8 cellular contexts compared by ENCODE assay signal in the genomic region with DNA sequence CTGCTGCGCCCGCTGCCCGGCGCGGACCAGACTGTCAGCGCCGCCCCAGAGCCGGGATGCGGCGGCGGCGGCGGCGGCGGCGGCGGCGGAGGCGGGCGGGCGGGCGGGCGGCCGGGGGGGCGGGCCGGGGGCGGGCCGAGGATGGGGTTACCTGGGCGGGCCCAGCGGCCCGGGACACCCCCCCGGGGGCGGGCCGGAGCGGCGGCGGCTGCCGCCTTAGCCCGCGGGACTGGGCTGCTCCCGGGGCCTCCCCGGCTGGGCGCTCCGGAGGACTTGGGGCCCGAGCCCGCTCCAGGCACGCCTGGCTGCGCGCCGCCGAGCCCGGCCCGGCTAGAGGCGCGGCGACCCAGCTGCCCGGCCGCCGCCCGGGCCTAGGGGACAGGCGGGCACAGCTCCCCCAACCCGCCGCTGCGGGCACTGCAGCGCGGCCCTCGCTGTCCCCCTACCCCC. TPM values are rescaled to one million over a fixed set of nuclear protein-coding genes. Genes with fewer than 3 reads are reported as not detected.
DNase-seq lines count a peak whose midpoint lies in the region; ATAC-seq and TF ChIP-seq lines count a peak whose summit lies in the region.

A gene (minus strand): TSS at position 33 of the 450 bp plus-strand sequence. CDS start 175 bp downstream, outside the sequence.

- H3K9me2 ChIP-seq in Karpas-422 (replicated peaks; ENCODE audit: insufficient read depth, low read length) = no peaks in the 10 kb centered on the region

- H3K79me2 ChIP-seq in Karpas-422 (ENCODE audit: low read length) = no peaks in the 10 kb centered on the region

- H3K4me3 Mint-ChIP-seq in nephron = peak within 1 kb of the TSS; percentile 84 to 92 (median 90)

- peaks cover 6% of the 10 kb centered on the region for H3K36me3 Mint-ChIP-seq in nephron (ENCODE audit: low read depth)

- no peaks in the 10 kb centered on the region for H3K27me3 ChIP-seq in Karpas-422 (ENCODE audit: low read length)

- DNase-seq in DMS79 (lab: John Stamatoyannopoulos, UW) (peak; percentile 24), fibroblast of pulmonary artery (ENCODE audit: low read depth) (peak; percentile 11), Karpas-422 (no peak), SK-N-DZ (ENCODE audit: low spot score) (no peak)
- peak; percentile 13 for DNase-seq in activated CD4-positive, alpha-beta T cell treated with anti-CD3 and anti-CD28 coated beads, Interleukin-2, amount 50 U/mL, for 1 hour

- no peak within 1 kb of the TSS for H3K27ac ChIP-seq in Karpas-422 (ENCODE audit: low read length)

- TF ChIP-seq CTCF in fibroblast of pulmonary artery (IDR thresholded peaks at IDR 0.05; ENCODE audit: low read length, missing control alignments) (no peak), nephron (IDR thresholded peaks at IDR 0.05; ENCODE audit: unreplicated experiment in 3 of 3) (peak in 2 of 3 experiments; percentile 37)

- peak; percentile 41 for ATAC-seq in HG02571 (IDR thresholded peaks at IDR 0.05; ENCODE audit: unreplicated experiment)
- no peak for ATAC-seq in HG03095 (IDR thresholded peaks at IDR 0.05; ENCODE audit: unreplicated experiment)

- H3K4me2 ChIP-seq in Karpas-422 (ENCODE audit: low read depth, low read length, poor library complexity, severe bottlenecking) = no peak within 1 kb of the TSS

- H3K27ac Mint-ChIP-seq in nephron = peak within 1 kb of the TSS; percentile 23 to 76 (median 61)

- no peaks in the 10 kb centered on the region for H3K4me1 ChIP-seq in Karpas-422 (ENCODE audit: low read length)

- no peak within 1 kb of the TSS for H3K4me3 ChIP-seq in fibroblast of pulmonary artery (replicated peaks; ENCODE audit: low read depth, low read length)
- H3K4me3 ChIP-seq in Karpas-422 (ENCODE audit: low read length) = no peak within 1 kb of the TSS

- H3K9me3 ChIP-seq in Karpas-422 (ENCODE audit: low read length) = no peaks in the 10 kb centered on the region

- no peaks in the 10 kb centered on the region for H3K36me3 ChIP-seq in Karpas-422 (ENCODE audit: insufficient read depth, low read length)

- no peak within 1 kb of the TSS for H2AFZ ChIP-seq in Karpas-422 (ENCODE audit: low read length)

- no peaks in the 10 kb centered on the region; the same call in 1 of the 2 replicates for H4K20me1 ChIP-seq in Karpas-422 (ENCODE audit: insufficient read depth, low read depth, low read length)

- no peak within 1 kb of the TSS for H3K9ac ChIP-seq in Karpas-422 (ENCODE audit: low read length)

- peaks cover 75% of the 10 kb centered on the region for H3K27me3 Mint-ChIP-seq in nephron (ENCODE audit: low read depth)

- no peaks in the 10 kb centered on the region for H3K9me3 Mint-ChIP-seq in nephron

- H3K4me1 Mint-ChIP-seq in nephron = peaks cover 20% of the 10 kb centered on the region

RNA-seq across cellular contexts. Expression of the gene that starts here (rescaled TPM):
- not detected in 2 replicates for total RNA-seq in Karpas-422 (2014; rRNA removed; shearing (Covaris generic); ENCODE audit: low replicate concordance)
- not detected in 2 replicates for polyA plus RNA-seq in SK-N-DZ (2014; cell fraction: cytosol; rRNA removed)
- polyA plus RNA-seq in SK-N-DZ (2014; cell fraction: nucleus; rRNA removed) = not detected in 2 replicates

Comparison
In these comparisons a context has a peak if more than half of its experiments do, and no peak if none do; other contexts are left out.
1. DNase-seq: peak in DMS79 (single experiment), activated CD4-positive, alpha-beta T cell treated with anti-CD3 and anti-CD28 coated beads, Interleukin-2, amount 50 U/mL, for 1 hour (single experiment) and fibroblast of pulmonary artery (single experiment); none in Karpas-422 (single experiment) and SK-N-DZ (single experiment).